ENCODE assay signal across 31 cellular contexts in genomic region chr4:147496500-147496899, GRCh38. TPM values are rescaled to one million over a fixed set of nuclear protein-coding genes. Genes with fewer than 3 reads are reported as not detected.
"Had no signal": no experiment of that assay in that cellular context is flagged by ENCODE, and none has a peak within 500 bp of the region (broad histone marks: within the 10 kb centered on the region; RNA-seq: fewer than 3 reads in every experiment).

No MANE protein-coding gene starts in this region.

- H3K27ac Mint-ChIP-seq: activated CD4-positive, alpha-beta memory T cell treated with anti-CD3 and anti-CD28 coated beads for 36 hours; activated CD4-positive, alpha-beta T cell treated with anti-CD3 and anti-CD28 coated beads for 36 hours; activated CD4-positive, alpha-beta T cell treated with anti-CD3 and anti-CD28 coated beads, Interleukin-2, amount 10 ng/mL, durations not matched to agents 24 days and 14 days; activated CD8-positive, alpha-beta memory T cell treated with anti-CD3 and anti-CD28 coated beads, Interleukin-2, amount 10 ng/mL, durations not matched to agents 7 days and 5 days; activated CD8-positive, alpha-beta T cell treated with anti-CD3 and anti-CD28 coated beads, Interleukin-2, amount 10 ng/mL, durations not matched to agents 7 days and 5 days; activated naive CD4-positive, alpha-beta T cell treated with anti-CD3 and anti-CD28 coated beads, Interleukin-2, amount 10 ng/mL, durations not matched to agents 7 days and 5 days; activated naive CD4-positive, alpha-beta T cell treated with anti-CD3 and anti-CD28 coated beads, Interleukin-2, amount 50 U/mL, for 72 hours; activated naive CD8-positive, alpha-beta T cell treated with anti-CD3 and anti-CD28 coated beads, Interleukin-2, amount 10 ng/mL, durations not matched to agents 7 days and 5 days; activated T-helper 1 cell treated with anti-CD3 and anti-CD28 coated beads, Interleukin-12 subunit alpha, Interleukin-12 subunit beta, Interleukin-2, Interleukin-4 antibody, amounts not matched to agents 30 ng/mL and 10 ng/mL and 1 ng/mL, durations not matched to agents 14 hours and 24 hours and 36 hours; activated T-helper 2 cell treated with anti-CD3 and anti-CD28 coated beads, Interferon-gamma antibody, Interleukin-2, Interleukin-4, amounts not matched to agents 10 μg/mL and 5 μg/mL and 100 μg/mL, durations not matched to agents 14 hours and 24 hours and 36 hours; brain; dendritic cell treated with granulocyte-macrophage colony-stimulating factor and Interleukin-4, amounts not matched to agents 40 ng/mL and 50 ng/mL, for 4 days; endodermal cell had no signal

- H3K27me3 ChIP-seq: ascending aorta, dorsolateral prefrontal cortex, esophagus squamous epithelium had no signal

- DNase-seq: activated CD4-positive, alpha-beta memory T cell treated with anti-CD3 and anti-CD28 coated beads for 36 hours; activated CD4-positive, alpha-beta T cell treated with anti-CD3 and anti-CD28 coated beads for 36 hours; activated CD4-positive, alpha-beta T cell treated with anti-CD3 and anti-CD28 coated beads, Interleukin-2, amount 10 ng/mL, durations not matched to agents 24 days and 14 days; activated CD4-positive, CD25-positive, alpha-beta regulatory T cell; activated CD4-positive, CD25-positive, alpha-beta regulatory T cell treated with anti-CD3 and anti-CD28 coated beads, Interleukin-2, amount 50 U/mL, for 72 hours; activated CD8-positive, alpha-beta memory T cell treated with anti-CD3 and anti-CD28 coated beads, Interleukin-2, amount 10 ng/mL, durations not matched to agents 7 days and 5 days; activated CD8-positive, alpha-beta memory T cell treated with anti-CD3 and anti-CD28 coated beads, Interleukin-2, amount 50 U/mL, for 4 hours; activated CD8-positive, alpha-beta T cell treated with anti-CD3 and anti-CD28 coated beads, Interleukin-2, amount 10 ng/mL, durations not matched to agents 7 days and 5 days; activated effector memory CD4-positive, alpha-beta T cell treated with anti-CD3 and anti-CD28 coated beads, Interleukin-2, amount 50 U/mL, for 16 hours; activated naive CD4-positive, alpha-beta T cell; activated naive CD4-positive, alpha-beta T cell treated with anti-CD3 and anti-CD28 coated beads, Interleukin-2, amount 10 ng/mL, durations not matched to agents 7 days and 5 days; activated naive CD8-positive, alpha-beta T cell treated with anti-CD3 and anti-CD28 coated beads, Interleukin-2, amount 10 ng/mL, durations not matched to agents 7 days and 5 days; activated T-cell treated with anti-CD3 and anti-CD28 coated beads, Interleukin-2, amount 50 U/mL, for 1 hour; activated T-cell treated with anti-CD3 and anti-CD28 coated beads, Interleukin-2, amount 50 U/mL, for 48 hours; caudate nucleus; cerebellar nuclear complex; dorsolateral prefrontal cortex; effector memory CD4-positive, alpha-beta T cell; endodermal cell; esophagus squamous epithelium; head of caudate nucleus; T-helper 2 cell had no signal

- H3K4me3 Mint-ChIP-seq: activated CD4-positive, alpha-beta memory T cell treated with anti-CD3 and anti-CD28 coated beads for 36 hours; activated CD4-positive, alpha-beta T cell treated with anti-CD3 and anti-CD28 coated beads for 36 hours; activated CD4-positive, alpha-beta T cell treated with anti-CD3 and anti-CD28 coated beads, Interleukin-2, amount 10 ng/mL, durations not matched to agents 24 days and 14 days; activated CD8-positive, alpha-beta memory T cell treated with anti-CD3 and anti-CD28 coated beads, Interleukin-2, amount 10 ng/mL, durations not matched to agents 7 days and 5 days; activated CD8-positive, alpha-beta T cell treated with anti-CD3 and anti-CD28 coated beads, Interleukin-2, amount 10 ng/mL, durations not matched to agents 7 days and 5 days; activated naive CD4-positive, alpha-beta T cell treated with anti-CD3 and anti-CD28 coated beads, Interleukin-2, amount 10 ng/mL, durations not matched to agents 7 days and 5 days; activated naive CD8-positive, alpha-beta T cell treated with anti-CD3 and anti-CD28 coated beads, Interleukin-2, amount 10 ng/mL, durations not matched to agents 7 days and 5 days; activated T-helper 1 cell treated with anti-CD3 and anti-CD28 coated beads, Interleukin-12 subunit alpha, Interleukin-12 subunit beta, Interleukin-2, Interleukin-4 antibody, amounts not matched to agents 30 ng/mL and 10 ng/mL and 1 ng/mL, durations not matched to agents 14 hours and 24 hours and 36 hours; brain; dendritic cell treated with granulocyte-macrophage colony-stimulating factor and Interleukin-4, amounts not matched to agents 40 ng/mL and 50 ng/mL, for 4 days; endodermal cell had no signal

- ATAC-seq: activated CD4-positive, alpha-beta T cell treated with anti-CD3 and anti-CD28 coated beads for 36 hours; activated CD8-positive, alpha-beta memory T cell treated with anti-CD3 and anti-CD28 coated beads, Interleukin-2, amount 10 ng/mL, durations not matched to agents 7 days and 5 days; activated CD8-positive, alpha-beta T cell treated with anti-CD3 and anti-CD28 coated beads, Interleukin-2, amount 10 ng/mL, durations not matched to agents 7 days and 5 days; activated naive CD4-positive, alpha-beta T cell treated with anti-CD3 and anti-CD28 coated beads, Interleukin-2, amount 50 U/mL, for 72 hours had no signal

- H3K9me3 Mint-ChIP-seq: activated CD4-positive, alpha-beta memory T cell treated with anti-CD3 and anti-CD28 coated beads for 36 hours; activated CD4-positive, alpha-beta T cell treated with anti-CD3 and anti-CD28 coated beads, Interleukin-2, amount 10 ng/mL, durations not matched to agents 24 days and 14 days; activated naive CD4-positive, alpha-beta T cell treated with anti-CD3 and anti-CD28 coated beads, Interleukin-2, amount 10 ng/mL, durations not matched to agents 7 days and 5 days; activated naive CD8-positive, alpha-beta T cell treated with anti-CD3 and anti-CD28 coated beads, Interleukin-2, amount 10 ng/mL, durations not matched to agents 7 days and 5 days; activated T-helper 1 cell treated with anti-CD3 and anti-CD28 coated beads, Interleukin-12 subunit alpha, Interleukin-12 subunit beta, Interleukin-2, Interleukin-4 antibody, amounts not matched to agents 30 ng/mL and 10 ng/mL and 1 ng/mL, durations not matched to agents 14 hours and 24 hours and 36 hours; activated T-helper 2 cell treated with anti-CD3 and anti-CD28 coated beads, Interferon-gamma antibody, Interleukin-2, Interleukin-4, amounts not matched to agents 10 μg/mL and 5 μg/mL and 100 μg/mL, durations not matched to agents 14 hours and 24 hours and 36 hours; brain; dendritic cell treated with granulocyte-macrophage colony-stimulating factor and Interleukin-4, amounts not matched to agents 40 ng/mL and 50 ng/mL, for 4 days had no signal

- H3K27ac ChIP-seq: ascending aorta, coronary artery, dorsolateral prefrontal cortex, esophagus squamous epithelium had no signal

- H3K4me1 Mint-ChIP-seq: activated CD4-positive, alpha-beta T cell treated with anti-CD3 and anti-CD28 coated beads for 36 hours; activated CD4-positive, alpha-beta T cell treated with anti-CD3 and anti-CD28 coated beads, Interleukin-2, amount 10 ng/mL, durations not matched to agents 24 days and 14 days; activated CD8-positive, alpha-beta memory T cell treated with anti-CD3 and anti-CD28 coated beads, Interleukin-2, amount 10 ng/mL, durations not matched to agents 7 days and 5 days; activated naive CD4-positive, alpha-beta T cell treated with anti-CD3 and anti-CD28 coated beads, Interleukin-2, amount 10 ng/mL, durations not matched to agents 7 days and 5 days; activated naive CD8-positive, alpha-beta T cell treated with anti-CD3 and anti-CD28 coated beads, Interleukin-2, amount 10 ng/mL, durations not matched to agents 7 days and 5 days; endodermal cell had no signal

- H3K27me3 Mint-ChIP-seq: brain; dendritic cell treated with granulocyte-macrophage colony-stimulating factor and Interleukin-4, amounts not matched to agents 40 ng/mL and 50 ng/mL, for 4 days had no signal

- H3K36me3 ChIP-seq: ascending aorta, esophagus squamous epithelium had no signal

- H3K4me3 ChIP-seq: ascending aorta, coronary artery, dorsolateral prefrontal cortex, esophagus squamous epithelium had no signal

- H3K36me3 Mint-ChIP-seq: activated CD4-positive, alpha-beta memory T cell treated with anti-CD3 and anti-CD28 coated beads for 36 hours; activated CD8-positive, alpha-beta memory T cell treated with anti-CD3 and anti-CD28 coated beads, Interleukin-2, amount 10 ng/mL, durations not matched to agents 7 days and 5 days; activated naive CD4-positive, alpha-beta T cell treated with anti-CD3 and anti-CD28 coated beads, Interleukin-2, amount 10 ng/mL, durations not matched to agents 7 days and 5 days; activated naive CD4-positive, alpha-beta T cell treated with anti-CD3 and anti-CD28 coated beads, Interleukin-2, amount 50 U/mL, for 72 hours; activated naive CD8-positive, alpha-beta T cell treated with anti-CD3 and anti-CD28 coated beads, Interleukin-2, amount 10 ng/mL, durations not matched to agents 7 days and 5 days; brain had no signal

- H3K9me3 ChIP-seq: ascending aorta, esophagus squamous epithelium had no signal

RNA-seq across cellular contexts. Expression of gene EDNRA, which starts 15.6 kb away (rescaled TPM):
- total RNA-seq: activated CD4-positive, alpha-beta memory T cell treated with anti-CD3 and anti-CD28 coated beads for 36 hours; activated CD4-positive, alpha-beta T cell treated with anti-CD3 and anti-CD28 coated beads for 36 hours; activated CD4-positive, alpha-beta T cell treated with anti-CD3 and anti-CD28 coated beads, Interleukin-2, amount 10 ng/mL, durations not matched to agents 24 days and 14 days; activated CD8-positive, alpha-beta memory T cell treated with anti-CD3 and anti-CD28 coated beads for 36 hours; activated CD8-positive, alpha-beta memory T cell treated with anti-CD3 and anti-CD28 coated beads, Interleukin-2, amount 10 ng/mL, durations not matched to agents 7 days and 5 days; activated CD8-positive, alpha-beta T cell treated with anti-CD3 and anti-CD28 coated beads, Interleukin-2, amount 10 ng/mL, durations not matched to agents 7 days and 5 days; activated naive CD8-positive, alpha-beta T cell treated with anti-CD3 and anti-CD28 coated beads, Interleukin-2, amount 10 ng/mL, durations not matched to agents 7 days and 5 days; activated T-helper 1 cell treated with anti-CD3 and anti-CD28 coated beads, Interleukin-12 subunit alpha, Interleukin-12 subunit beta, Interleukin-2, Interleukin-4 antibody, amounts not matched to agents 30 ng/mL and 10 ng/mL and 1 ng/mL, durations not matched to agents 14 hours and 24 hours and 36 hours; activated T-helper 2 cell treated with anti-CD3 and anti-CD28 coated beads, Interferon-gamma antibody, Interleukin-2, Interleukin-4, amounts not matched to agents 10 μg/mL and 5 μg/mL and 100 μg/mL, durations not matched to agents 14 hours and 24 hours and 36 hours; T-helper 1 cell treated with Interleukin-12 subunit alpha and Interleukin-12 subunit beta and Interleukin-4 antibody, amounts not matched to agents 30 ng/mL and 1 ng/mL, for 36 hours had no signal
